In the genomic region with DNA sequence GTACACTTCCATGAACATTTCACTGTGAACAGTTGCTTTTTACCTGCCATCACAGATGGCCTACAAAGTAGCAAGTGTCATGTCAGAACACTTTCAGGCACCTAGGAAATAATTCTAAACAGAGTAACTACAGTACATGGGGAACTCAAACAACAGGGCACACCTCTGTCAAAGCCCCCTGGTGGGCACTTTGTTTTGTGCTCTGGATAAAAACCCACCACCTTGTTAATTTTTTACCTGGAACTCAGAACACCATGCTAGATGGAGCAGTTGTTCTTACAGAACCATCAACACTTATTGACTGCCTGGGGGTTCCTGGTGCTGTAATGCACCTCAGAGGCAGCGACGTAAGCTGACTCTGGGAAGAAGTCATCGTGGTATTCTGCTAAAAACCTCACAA, we compare ENCODE assay signal across 14 cellular contexts. TPM values are rescaled to one million over a fixed set of nuclear protein-coding genes. Genes with fewer than 3 reads are reported as not detected.
DNase-seq lines count a peak whose midpoint lies in the region; ATAC-seq, FAIRE-seq and TF ChIP-seq lines count a peak whose summit lies in the region.
"Had no signal": no experiment of that assay in that cellular context is flagged by ENCODE, and none has a peak within 500 bp of the region (broad histone marks: within the 10 kb centered on the region; RNA-seq: fewer than 3 reads in every experiment).

No MANE protein-coding gene starts in this region.

- ATAC-seq in HCT116 (0 out of 2 replicates have a peak, but pooled peaks have one; percentile 35), left lung (no peak)
- ATAC-seq in stimulated activated naive CD8-positive, alpha-beta T cell treated with anti-CD3 and anti-CD28 coated beads, Interleukin-15, Interleukin-2, amounts not matched to agents 100 U/mL and 50 U/mL, for 24 hours, result no peak
- ATAC-seq: heart left ventricle had no signal

- no TSS peak for BruUV-seq in HCT116 (replicated peaks; lab: Mats Ljungman, UMichigan)

- no peaks in the 10 kb centered on the region for H4K20me1 ChIP-seq in HCT116 (ENCODE audit: insufficient read depth)

- peaks cover 6 to 15% (median 13%) of the 10 kb centered on the region in 3 donors for H3K27me3 Mint-ChIP-seq in immature natural killer cell (ENCODE audit: low read depth in 3 of 3)

- no peak for TF ChIP-seq RAD21 in HCT116 (IDR thresholded peaks at IDR 0.05; ENCODE audit: low read depth)

- no peaks in the 10 kb centered on the region for H3K9me2 ChIP-seq in HCT116 (ENCODE audit: insufficient read depth)

- peaks cover 6 to 15% of the 10 kb centered on the region in 2 donors for H3K4me1 Mint-ChIP-seq in immature natural killer cell

- intact Hi-C loops in HCT116 (cut with micrococcal nuclease) (no loop called here), left lung (cut with DNase I) (no loop called here)

- H3K4me2 ChIP-seq in HCT116 (ENCODE audit: low read length), result no peak overlapping the region

- H3K4me3 ChIP-seq in HCT116 (replicated peaks in 1 of 2; ENCODE audit: low read depth in 1 of 2, low read length in 2 of 2) (no peak overlapping the region), WI38 (ENCODE audit: low read depth, low read length) (no peak overlapping the region), kidney epithelial cell (ENCODE audit: low read depth, low read length) (no peak overlapping the region), left lung (no peak overlapping the region)
- H3K4me3 ChIP-seq: heart left ventricle, lung had no signal

- peaks cover 6 to 12% (median 12%) of the 10 kb centered on the region in 3 donors for H3K36me3 Mint-ChIP-seq in immature natural killer cell

- no peak overlapping the region for H3K4me3 Mint-ChIP-seq in immature natural killer cell

- DNase-seq in D721Med (ENCODE audit: insufficient read length, low spot score) (no peak), HCT116 (ENCODE audit: low read depth, low spot score) (no peak), kidney epithelial cell (ENCODE audit: low read depth) (no peak), immature natural killer cell (no peak), left lung (no peak), kidney glomerular epithelial cell (lab: John Stamatoyannopoulos, UW) (no peak)
- no peak for DNase-seq in stimulated activated naive CD8-positive, alpha-beta T cell treated with anti-CD3 and anti-CD28 coated beads, Interleukin-15, Interleukin-2, amounts not matched to agents 100 U/mL and 50 U/mL, for 24 hours
- DNase-seq: heart left ventricle; NCI-H1417 treated with DMSO at 0.1 percent for 48 hours; NCI-H774; posterior cingulate gyrus; stimulated activated CD4-positive, alpha-beta T cell treated with anti-CD3 and anti-CD28 coated beads, Interleukin-4, amount 100 ng/mL, for 4 hours had no signal

- CTCF ChIA-PET in HCT116 (lab: Charles Lee), result no interaction called here

- H2AFZ ChIP-seq in HCT116 (ENCODE audit: low read depth, low read length, poor library complexity, severe bottlenecking), result no peak overlapping the region

- H3K27me3 ChIP-seq in HCT116 (ENCODE audit: insufficient read depth, low read length), result no peaks in the 10 kb centered on the region
- no peaks in the 10 kb centered on the region for H3K27me3 ChIP-seq in kidney epithelial cell (ENCODE audit: control insufficient read depth, insufficient read depth, low read length)
- peaks cover 11 to 30% of the 10 kb centered on the region in 2 donors for H3K27me3 ChIP-seq in left lung

- TF ChIP-seq CTCF in D721Med (IDR thresholded peaks at IDR 0.05; ENCODE audit: insufficient read depth, missing control alignments) (peak; percentile 15), HCT116 (IDR thresholded peaks at IDR 0.05 in 2 of 3, conservative IDR thresholded peaks at IDR 0.05 in 1 of 3; ENCODE audit: borderline replicate concordance in 1 of 3, insufficient read depth in 1 of 3, low read depth in 2 of 3, low read length in 2 of 3) (peak in 2 of 3 experiments; percentile 37 to 56; a peak in 3 of 6 replicates), WI38 (IDR thresholded peaks at IDR 0.05; ENCODE audit: low read depth, low read length) (0 out of 2 replicates have a peak, but pooled peaks have one; percentile 14), kidney epithelial cell (IDR thresholded peaks at IDR 0.05; ENCODE audit: insufficient read depth, low read length, poor library complexity, severe bottlenecking) (peak; percentile 27), left lung (IDR thresholded peaks at IDR 0.05) (no peak)

- RAD21 ChIA-PET in HCT116 (lab: Charles Lee; ENCODE audit: low non-redundant PET in 1 of 2, low total read pairs in 2 of 2, uncharacterized antibody in 2 of 2, unreplicated experiment in 2 of 2), result no interaction called here

- peaks cover 0 to 12% of the 10 kb centered on the region in 2 experiments; a peak in 1 of 4 replicates for H3K36me3 ChIP-seq in HCT116 (ENCODE audit: control insufficient read depth in 1 of 2, insufficient read depth in 2 of 2, low read length in 2 of 2)
- no peaks in the 10 kb centered on the region for H3K36me3 ChIP-seq in kidney epithelial cell (ENCODE audit: control insufficient read depth, insufficient read depth, low read length)
- no peaks in the 10 kb centered on the region for H3K36me3 ChIP-seq in left lung
- H3K36me3 ChIP-seq: heart left ventricle had no signal

- POLR2A ChIA-PET in HCT116 (lab: Charles Lee), result no interaction called here

- H3K27ac Mint-ChIP-seq in immature natural killer cell, result no peak overlapping the region

- H3K27ac ChIP-seq in HCT116 (ENCODE audit: low read depth, low read length) (no peak overlapping the region), left lung (no peak overlapping the region)
- H3K27ac ChIP-seq: heart left ventricle had no signal

- peak; percentile 35 for FAIRE-seq in D721Med (lab: Jason Lieb, UNC)

- peaks cover 0 to 13% (median 7%) of the 10 kb centered on the region in 6 donors for H3K9me3 Mint-ChIP-seq in immature natural killer cell

- peaks cover 34% of the 10 kb centered on the region for H3K79me2 ChIP-seq in HCT116 (ENCODE audit: insufficient read depth, low read length)

- no peak overlapping the region for H3K9ac ChIP-seq in HCT116 (ENCODE audit: low read length)

- TF ChIP-seq POLR2A in HCT116 (IDR thresholded peaks at IDR 0.05; ENCODE audit: borderline replicate concordance, extremely low read depth, insufficient read depth, insufficient read length), result no peak

- peaks cover 0 to 6% of the 10 kb centered on the region in 2 experiments; a peak in 2 of 4 replicates for H3K4me1 ChIP-seq in HCT116 (ENCODE audit: control insufficient read depth in 1 of 2, insufficient read depth in 2 of 2, low read length in 2 of 2)
- no peaks in the 10 kb centered on the region for H3K4me1 ChIP-seq in left lung

- H3K9me3 ChIP-seq in HCT116 (ENCODE audit: control insufficient read depth in 1 of 2, insufficient read depth in 1 of 2, low read depth in 1 of 2, low read length in 2 of 2) (0 out of 4 replicates have a peak, but pooled peaks cover 0 to 3% of the 10 kb centered on the region in 2 experiments), left lung (peaks cover 0 to 7% of the 10 kb centered on the region in 2 donors)

TF ChIP-seq in HCT116, 20 proteins besides CTCF, POLR2A, EP300 and RAD21 (continues in another document):
- TF ChIP-seq JUND (IDR thresholded peaks at IDR 0.05), result no peak
- TF ChIP-seq, protein P1, sequence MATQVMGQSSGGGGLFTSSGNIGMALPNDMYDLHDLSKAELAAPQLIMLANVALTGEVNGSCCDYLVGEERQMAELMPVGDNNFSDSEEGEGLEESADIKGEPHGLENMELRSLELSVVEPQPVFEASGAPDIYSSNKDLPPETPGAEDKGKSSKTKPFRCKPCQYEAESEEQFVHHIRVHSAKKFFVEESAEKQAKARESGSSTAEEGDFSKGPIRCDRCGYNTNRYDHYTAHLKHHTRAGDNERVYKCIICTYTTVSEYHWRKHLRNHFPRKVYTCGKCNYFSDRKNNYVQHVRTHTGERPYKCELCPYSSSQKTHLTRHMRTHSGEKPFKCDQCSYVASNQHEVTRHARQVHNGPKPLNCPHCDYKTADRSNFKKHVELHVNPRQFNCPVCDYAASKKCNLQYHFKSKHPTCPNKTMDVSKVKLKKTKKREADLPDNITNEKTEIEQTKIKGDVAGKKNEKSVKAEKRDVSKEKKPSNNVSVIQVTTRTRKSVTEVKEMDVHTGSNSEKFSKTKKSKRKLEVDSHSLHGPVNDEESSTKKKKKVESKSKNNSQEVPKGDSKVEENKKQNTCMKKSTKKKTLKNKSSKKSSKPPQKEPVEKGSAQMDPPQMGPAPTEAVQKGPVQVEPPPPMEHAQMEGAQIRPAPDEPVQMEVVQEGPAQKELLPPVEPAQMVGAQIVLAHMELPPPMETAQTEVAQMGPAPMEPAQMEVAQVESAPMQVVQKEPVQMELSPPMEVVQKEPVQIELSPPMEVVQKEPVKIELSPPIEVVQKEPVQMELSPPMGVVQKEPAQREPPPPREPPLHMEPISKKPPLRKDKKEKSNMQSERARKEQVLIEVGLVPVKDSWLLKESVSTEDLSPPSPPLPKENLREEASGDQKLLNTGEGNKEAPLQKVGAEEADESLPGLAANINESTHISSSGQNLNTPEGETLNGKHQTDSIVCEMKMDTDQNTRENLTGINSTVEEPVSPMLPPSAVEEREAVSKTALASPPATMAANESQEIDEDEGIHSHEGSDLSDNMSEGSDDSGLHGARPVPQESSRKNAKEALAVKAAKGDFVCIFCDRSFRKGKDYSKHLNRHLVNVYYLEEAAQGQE (IDR thresholded peaks at IDR 0.05; ENCODE audit: low read depth), result no peak
- TF ChIP-seq, protein P2, sequence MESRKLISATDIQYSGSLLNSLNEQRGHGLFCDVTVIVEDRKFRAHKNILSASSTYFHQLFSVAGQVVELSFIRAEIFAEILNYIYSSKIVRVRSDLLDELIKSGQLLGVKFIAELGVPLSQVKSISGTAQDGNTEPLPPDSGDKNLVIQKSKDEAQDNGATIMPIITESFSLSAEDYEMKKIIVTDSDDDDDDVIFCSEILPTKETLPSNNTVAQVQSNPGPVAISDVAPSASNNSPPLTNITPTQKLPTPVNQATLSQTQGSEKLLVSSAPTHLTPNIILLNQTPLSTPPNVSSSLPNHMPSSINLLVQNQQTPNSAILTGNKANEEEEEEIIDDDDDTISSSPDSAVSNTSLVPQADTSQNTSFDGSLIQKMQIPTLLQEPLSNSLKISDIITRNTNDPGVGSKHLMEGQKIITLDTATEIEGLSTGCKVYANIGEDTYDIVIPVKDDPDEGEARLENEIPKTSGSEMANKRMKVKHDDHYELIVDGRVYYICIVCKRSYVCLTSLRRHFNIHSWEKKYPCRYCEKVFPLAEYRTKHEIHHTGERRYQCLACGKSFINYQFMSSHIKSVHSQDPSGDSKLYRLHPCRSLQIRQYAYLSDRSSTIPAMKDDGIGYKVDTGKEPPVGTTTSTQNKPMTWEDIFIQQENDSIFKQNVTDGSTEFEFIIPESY (IDR thresholded peaks at IDR 0.05; ENCODE audit: extremely low read depth, insufficient replicate concordance, low read length), result no peak
- TF ChIP-seq ZNF274 (IDR thresholded peaks at IDR 0.05; ENCODE audit: low read depth, low read length), result no peak

RNA-seq across cellular contexts. Expression of a gene that starts 11.5 kb away (rescaled TPM):
- total RNA-seq in HCT116 (2021; ENCODE audit: unreplicated experiment) (64.1 TPM), kidney epithelial cell (6.5 and 13.4 TPM in 2 replicates), left lung (1 to 10 TPM; 1.8 to 7.1 TPM)
- 68.9 and 72.0 TPM in 2 replicates for polyA plus RNA-seq in HCT116 (2012)
- polyA plus RNA-seq in immature natural killer cell, result 1 to 10 TPM in 1 of 3 donors, under 1 TPM in 2; 0.47 to 1.2 (median 0.69) TPM

RNA-seq across cellular contexts. Expression of a gene that starts 51.3 kb away (rescaled TPM):
- total RNA-seq in HCT116 (2021; ENCODE audit: unreplicated experiment) (0.39 TPM), kidney epithelial cell (0.07 and 0.96 TPM in 2 replicates), left lung (not detected)
- polyA plus RNA-seq in HCT116 (2012), result 0.34 and 0.35 TPM in 2 replicates
- polyA plus RNA-seq in immature natural killer cell, result under 1 TPM; 0.06 to 0.52 (median 0.42) TPM
- polyA plus RNA-seq: heart left ventricle had no signal

Comparison
In these comparisons a context has a peak if more than half of its experiments do, and no peak if none do; other contexts are left out.
1. CTCF ChIP-seq: peak in D721Med (single experiment), HCT116 (2 of 3), WI38 (single experiment) and kidney epithelial cell (single experiment); none in left lung (0 of 2).